In the genomic region with DNA sequence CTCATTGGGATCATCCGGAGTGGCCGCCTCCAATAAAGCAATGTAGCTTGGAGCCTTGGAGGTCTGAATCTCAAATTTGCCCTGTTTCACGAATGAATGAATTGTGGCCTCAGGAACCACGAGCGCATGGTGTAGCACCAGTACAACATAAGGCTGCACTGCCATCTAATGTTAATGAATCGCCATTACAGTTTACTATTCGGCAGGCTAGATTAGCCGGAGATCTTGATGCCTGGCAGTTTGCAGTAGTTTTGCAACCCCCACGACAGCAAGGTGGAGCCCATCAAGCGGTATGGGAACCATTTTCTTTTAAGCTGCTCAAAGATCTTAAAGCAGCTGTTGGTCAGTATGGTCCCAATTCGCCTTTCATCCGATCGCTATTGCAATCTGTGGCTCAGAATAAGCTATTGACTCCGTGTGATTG, we compare ENCODE assay signal across 8 cellular contexts. TPM values are rescaled to one million over a fixed set of nuclear protein-coding genes. Genes with fewer than 3 reads are reported as not detected.
DNase-seq lines count a peak whose midpoint lies in the region; ATAC-seq lines count a peak whose summit lies in the region.

No MANE protein-coding gene starts in this region.

- peak overlapping the region; percentile 62 for H3K27ac Mint-ChIP-seq in activated naive CD4-positive, alpha-beta T cell treated with anti-CD3 and anti-CD28 coated beads, Interleukin-2, amount 50 U/mL, for 24 hours

- DNase-seq in GF-D8 (lab: John Stamatoyannopoulos, UW) (peak; percentile 42), LoVo (ENCODE audit: low spot score) (peak; percentile 85), RKO (ENCODE audit: low spot score) (peak; percentile 87), glomerular endothelial cell (ENCODE audit: extremely low read depth, low read depth, low spot score) (peak; percentile 63), non-pigmented ciliary epithelial cell (ENCODE audit: low read depth) (peak; percentile 51)

- peaks cover 36% of the 10 kb centered on the region for H3K27me3 Mint-ChIP-seq in activated naive CD4-positive, alpha-beta T cell treated with anti-CD3 and anti-CD28 coated beads, Interleukin-2, amount 50 U/mL, for 24 hours

- H3K9me3 Mint-ChIP-seq in activated naive CD4-positive, alpha-beta T cell treated with anti-CD3 and anti-CD28 coated beads, Interleukin-2, amount 50 U/mL, for 24 hours, result no peaks in the 10 kb centered on the region

- no peaks in the 10 kb centered on the region for H3K36me3 Mint-ChIP-seq in activated naive CD4-positive, alpha-beta T cell treated with anti-CD3 and anti-CD28 coated beads, Interleukin-2, amount 50 U/mL, for 24 hours

- H3K4me3 Mint-ChIP-seq in activated naive CD4-positive, alpha-beta T cell treated with anti-CD3 and anti-CD28 coated beads, Interleukin-2, amount 50 U/mL, for 24 hours, result no peak overlapping the region

- ATAC-seq in GM18870 (IDR thresholded peaks at IDR 0.05; ENCODE audit: unreplicated experiment), result no peak
- no peak for ATAC-seq in HG02588 (IDR thresholded peaks at IDR 0.05; ENCODE audit: unreplicated experiment)

- H3K4me1 Mint-ChIP-seq in activated naive CD4-positive, alpha-beta T cell treated with anti-CD3 and anti-CD28 coated beads, Interleukin-2, amount 50 U/mL, for 24 hours, result peaks cover 4% of the 10 kb centered on the region

RNA-seq across cellular contexts. Expression of a gene that starts 18.8 kb away (rescaled TPM):
- total RNA-seq in glomerular endothelial cell, result not detected in 2 replicates

RNA-seq across cellular contexts. Expression of a gene that starts 29.8 kb away (rescaled TPM):
- total RNA-seq in glomerular endothelial cell, result not detected in 2 replicates

RNA-seq across cellular contexts. Expression of a gene that starts 55.3 kb away (rescaled TPM):
- not detected in 2 replicates for total RNA-seq in glomerular endothelial cell
